8 cellular contexts compared by ENCODE assay signal in genomic region chr4:6851431-6851830, GRCh38.
"Had no signal": no experiment of that assay in that cellular context is flagged by ENCODE, and none has a peak within 500 bp of the region (broad histone marks: within the 10 kb centered on the region; RNA-seq: fewer than 3 reads in every experiment).

No MANE protein-coding gene starts in this region.

- DNase-seq: GDM1, GF-D8 had no signal

- H3K4me3 ChIP-seq: GM12878 had no signal

- FAIRE-seq: G401.6, GM12878, GM12891, GM12892, GM18507, GM19239 had no signal

- ATAC-seq: GM12878 had no signal
